1 cellular context compared by ENCODE assay signal in the genomic region with DNA sequence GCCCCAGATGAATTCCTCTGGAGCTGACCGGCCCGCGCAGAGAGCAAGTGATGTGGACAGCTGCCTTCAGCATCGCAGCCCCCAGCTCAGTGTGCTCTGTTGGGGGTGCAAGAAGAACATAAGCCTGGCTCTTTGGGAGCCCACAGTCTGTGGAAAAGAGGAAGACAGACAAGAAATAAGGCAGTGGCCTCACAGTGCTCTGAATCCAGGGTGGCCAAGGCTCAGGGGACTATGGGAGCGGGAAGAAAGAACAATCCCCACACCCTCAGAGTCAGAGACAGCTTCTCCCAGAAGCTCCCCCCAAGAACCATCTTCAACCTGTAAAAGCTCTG.
TF ChIP-seq lines count a peak whose summit lies in the region.

No MANE protein-coding gene starts in this region.

TF ChIP-seq in HepG2, 621 proteins besides CTCF, POLR2A, EP300 and RAD21 (continues in another document):
- TF ChIP-seq ARHGAP35 (CRISPR knock-in tag; IDR thresholded peaks at IDR 0.05; ENCODE audit: borderline replicate concordance) = no peak
- 0 out of 2 replicates have a peak, but pooled peaks have one; percentile 1 for TF ChIP-seq BCL6 (CRISPR knock-in tag; IDR thresholded peaks at IDR 0.05)
- peak; percentile 1 for TF ChIP-seq ASH2L (IDR thresholded peaks at IDR 0.05; ENCODE audit: insufficient read length, low read depth, low read length)
- TF ChIP-seq, protein P1, sequence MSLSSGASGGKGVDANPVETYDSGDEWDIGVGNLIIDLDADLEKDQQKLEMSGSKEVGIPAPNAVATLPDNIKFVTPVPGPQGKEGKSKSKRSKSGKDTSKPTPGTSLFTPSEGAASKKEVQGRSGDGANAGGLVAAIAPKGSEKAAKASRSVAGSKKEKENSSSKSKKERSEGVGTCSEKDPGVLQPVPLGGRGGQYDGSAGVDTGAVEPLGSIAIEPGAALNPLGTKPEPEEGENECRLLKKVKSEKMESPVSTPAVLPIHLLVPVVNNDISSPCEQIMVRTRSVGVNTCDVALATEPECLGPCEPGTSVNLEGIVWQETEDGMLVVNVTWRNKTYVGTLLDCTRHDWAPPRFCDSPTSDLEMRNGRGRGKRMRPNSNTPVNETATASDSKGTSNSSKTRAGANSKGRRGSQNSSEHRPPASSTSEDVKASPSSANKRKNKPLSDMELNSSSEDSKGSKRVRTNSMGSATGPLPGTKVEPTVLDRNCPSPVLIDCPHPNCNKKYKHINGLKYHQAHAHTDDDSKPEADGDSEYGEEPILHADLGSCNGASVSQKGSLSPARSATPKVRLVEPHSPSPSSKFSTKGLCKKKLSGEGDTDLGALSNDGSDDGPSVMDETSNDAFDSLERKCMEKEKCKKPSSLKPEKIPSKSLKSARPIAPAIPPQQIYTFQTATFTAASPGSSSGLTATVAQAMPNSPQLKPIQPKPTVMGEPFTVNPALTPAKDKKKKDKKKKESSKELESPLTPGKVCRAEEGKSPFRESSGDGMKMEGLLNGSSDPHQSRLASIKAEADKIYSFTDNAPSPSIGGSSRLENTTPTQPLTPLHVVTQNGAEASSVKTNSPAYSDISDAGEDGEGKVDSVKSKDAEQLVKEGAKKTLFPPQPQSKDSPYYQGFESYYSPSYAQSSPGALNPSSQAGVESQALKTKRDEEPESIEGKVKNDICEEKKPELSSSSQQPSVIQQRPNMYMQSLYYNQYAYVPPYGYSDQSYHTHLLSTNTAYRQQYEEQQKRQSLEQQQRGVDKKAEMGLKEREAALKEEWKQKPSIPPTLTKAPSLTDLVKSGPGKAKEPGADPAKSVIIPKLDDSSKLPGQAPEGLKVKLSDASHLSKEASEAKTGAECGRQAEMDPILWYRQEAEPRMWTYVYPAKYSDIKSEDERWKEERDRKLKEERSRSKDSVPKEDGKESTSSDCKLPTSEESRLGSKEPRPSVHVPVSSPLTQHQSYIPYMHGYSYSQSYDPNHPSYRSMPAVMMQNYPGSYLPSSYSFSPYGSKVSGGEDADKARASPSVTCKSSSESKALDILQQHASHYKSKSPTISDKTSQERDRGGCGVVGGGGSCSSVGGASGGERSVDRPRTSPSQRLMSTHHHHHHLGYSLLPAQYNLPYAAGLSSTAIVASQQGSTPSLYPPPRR (CRISPR knock-in tag; IDR thresholded peaks at IDR 0.05; ENCODE audit: borderline replicate concordance) = peak; percentile 17; the same call in 1 of the 2 replicates
- TF ChIP-seq ZNF790 (CRISPR knock-in tag; IDR thresholded peaks at IDR 0.05; ENCODE audit: borderline replicate concordance) = peak; percentile 45
- 0 out of 2 replicates have a peak, but pooled peaks have one; percentile 75 for TF ChIP-seq REL (CRISPR knock-in tag; conservative IDR thresholded peaks at IDR 0.05)
- 0 out of 2 replicates have a peak, but pooled peaks have one; percentile 3 for TF ChIP-seq ZNF772 (CRISPR knock-in tag; IDR thresholded peaks at IDR 0.05)
- TF ChIP-seq MIER2 (CRISPR knock-in tag; IDR thresholded peaks at IDR 0.05) = peak; percentile 13; the same call in 1 of the 2 replicates
- no peak for TF ChIP-seq ZNF160 (CRISPR knock-in tag; IDR thresholded peaks at IDR 0.05)
- 0 out of 2 replicates have a peak, but pooled peaks have one; percentile 13 for TF ChIP-seq ZNF20 (CRISPR knock-in tag; IDR thresholded peaks at IDR 0.05)
- TF ChIP-seq, protein P2, sequence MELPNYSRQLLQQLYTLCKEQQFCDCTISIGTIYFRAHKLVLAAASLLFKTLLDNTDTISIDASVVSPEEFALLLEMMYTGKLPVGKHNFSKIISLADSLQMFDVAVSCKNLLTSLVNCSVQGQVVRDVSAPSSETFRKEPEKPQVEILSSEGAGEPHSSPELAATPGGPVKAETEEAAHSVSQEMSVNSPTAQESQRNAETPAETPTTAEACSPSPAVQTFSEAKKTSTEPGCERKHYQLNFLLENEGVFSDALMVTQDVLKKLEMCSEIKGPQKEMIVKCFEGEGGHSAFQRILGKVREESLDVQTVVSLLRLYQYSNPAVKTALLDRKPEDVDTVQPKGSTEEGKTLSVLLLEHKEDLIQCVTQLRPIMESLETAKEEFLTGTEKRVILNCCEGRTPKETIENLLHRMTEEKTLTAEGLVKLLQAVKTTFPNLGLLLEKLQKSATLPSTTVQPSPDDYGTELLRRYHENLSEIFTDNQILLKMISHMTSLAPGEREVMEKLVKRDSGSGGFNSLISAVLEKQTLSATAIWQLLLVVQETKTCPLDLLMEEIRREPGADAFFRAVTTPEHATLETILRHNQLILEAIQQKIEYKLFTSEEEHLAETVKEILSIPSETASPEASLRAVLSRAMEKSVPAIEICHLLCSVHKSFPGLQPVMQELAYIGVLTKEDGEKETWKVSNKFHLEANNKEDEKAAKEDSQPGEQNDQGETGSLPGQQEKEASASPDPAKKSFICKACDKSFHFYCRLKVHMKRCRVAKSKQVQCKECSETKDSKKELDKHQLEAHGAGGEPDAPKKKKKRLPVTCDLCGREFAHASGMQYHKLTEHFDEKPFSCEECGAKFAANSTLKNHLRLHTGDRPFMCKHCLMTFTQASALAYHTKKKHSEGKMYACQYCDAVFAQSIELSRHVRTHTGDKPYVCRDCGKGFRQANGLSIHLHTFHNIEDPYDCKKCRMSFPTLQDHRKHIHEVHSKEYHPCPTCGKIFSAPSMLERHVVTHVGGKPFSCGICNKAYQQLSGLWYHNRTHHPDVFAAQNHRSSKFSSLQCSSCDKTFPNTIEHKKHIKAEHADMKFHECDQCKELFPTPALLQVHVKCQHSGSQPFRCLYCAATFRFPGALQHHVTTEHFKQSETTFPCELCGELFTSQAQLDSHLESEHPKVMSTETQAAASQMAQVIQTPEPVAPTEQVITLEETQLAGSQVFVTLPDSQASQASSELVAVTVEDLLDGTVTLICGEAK (IDR thresholded peaks at IDR 0.05) = no peak
- TF ChIP-seq, protein P2 (CRISPR knock-in tag; IDR thresholded peaks at IDR 0.05) = no peak
- TF ChIP-seq TOPORS (CRISPR knock-in tag; IDR thresholded peaks at IDR 0.05) = no peak
- TF ChIP-seq, protein P3, sequence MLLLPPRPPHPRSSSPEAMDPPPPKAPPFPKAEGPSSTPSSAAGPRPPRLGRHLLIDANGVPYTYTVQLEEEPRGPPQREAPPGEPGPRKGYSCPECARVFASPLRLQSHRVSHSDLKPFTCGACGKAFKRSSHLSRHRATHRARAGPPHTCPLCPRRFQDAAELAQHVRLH (CRISPR knock-in tag; IDR thresholded peaks at IDR 0.05; ENCODE audit: borderline replicate concordance, low read depth) = peak; percentile 10; the same call in 1 of the 2 replicates
- TF ChIP-seq, protein P4, sequence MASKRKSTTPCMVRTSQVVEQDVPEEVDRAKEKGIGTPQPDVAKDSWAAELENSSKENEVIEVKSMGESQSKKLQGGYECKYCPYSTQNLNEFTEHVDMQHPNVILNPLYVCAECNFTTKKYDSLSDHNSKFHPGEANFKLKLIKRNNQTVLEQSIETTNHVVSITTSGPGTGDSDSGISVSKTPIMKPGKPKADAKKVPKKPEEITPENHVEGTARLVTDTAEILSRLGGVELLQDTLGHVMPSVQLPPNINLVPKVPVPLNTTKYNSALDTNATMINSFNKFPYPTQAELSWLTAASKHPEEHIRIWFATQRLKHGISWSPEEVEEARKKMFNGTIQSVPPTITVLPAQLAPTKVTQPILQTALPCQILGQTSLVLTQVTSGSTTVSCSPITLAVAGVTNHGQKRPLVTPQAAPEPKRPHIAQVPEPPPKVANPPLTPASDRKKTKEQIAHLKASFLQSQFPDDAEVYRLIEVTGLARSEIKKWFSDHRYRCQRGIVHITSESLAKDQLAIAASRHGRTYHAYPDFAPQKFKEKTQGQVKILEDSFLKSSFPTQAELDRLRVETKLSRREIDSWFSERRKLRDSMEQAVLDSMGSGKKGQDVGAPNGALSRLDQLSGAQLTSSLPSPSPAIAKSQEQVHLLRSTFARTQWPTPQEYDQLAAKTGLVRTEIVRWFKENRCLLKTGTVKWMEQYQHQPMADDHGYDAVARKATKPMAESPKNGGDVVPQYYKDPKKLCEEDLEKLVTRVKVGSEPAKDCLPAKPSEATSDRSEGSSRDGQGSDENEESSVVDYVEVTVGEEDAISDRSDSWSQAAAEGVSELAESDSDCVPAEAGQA (IDR thresholded peaks at IDR 0.05; ENCODE audit: low read depth) = no peak
- TF ChIP-seq, protein P4 (CRISPR knock-in tag; IDR thresholded peaks at IDR 0.05; ENCODE audit: borderline replicate concordance) = 0 out of 2 replicates have a peak, but pooled peaks have one; percentile 6
- TF ChIP-seq, protein P5, sequence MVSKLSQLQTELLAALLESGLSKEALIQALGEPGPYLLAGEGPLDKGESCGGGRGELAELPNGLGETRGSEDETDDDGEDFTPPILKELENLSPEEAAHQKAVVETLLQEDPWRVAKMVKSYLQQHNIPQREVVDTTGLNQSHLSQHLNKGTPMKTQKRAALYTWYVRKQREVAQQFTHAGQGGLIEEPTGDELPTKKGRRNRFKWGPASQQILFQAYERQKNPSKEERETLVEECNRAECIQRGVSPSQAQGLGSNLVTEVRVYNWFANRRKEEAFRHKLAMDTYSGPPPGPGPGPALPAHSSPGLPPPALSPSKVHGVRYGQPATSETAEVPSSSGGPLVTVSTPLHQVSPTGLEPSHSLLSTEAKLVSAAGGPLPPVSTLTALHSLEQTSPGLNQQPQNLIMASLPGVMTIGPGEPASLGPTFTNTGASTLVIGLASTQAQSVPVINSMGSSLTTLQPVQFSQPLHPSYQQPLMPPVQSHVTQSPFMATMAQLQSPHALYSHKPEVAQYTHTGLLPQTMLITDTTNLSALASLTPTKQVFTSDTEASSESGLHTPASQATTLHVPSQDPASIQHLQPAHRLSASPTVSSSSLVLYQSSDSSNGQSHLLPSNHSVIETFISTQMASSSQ (IDR thresholded peaks at IDR 0.05; ENCODE audit: low read depth) = no peak
- TF ChIP-seq, protein P5 (CRISPR knock-in tag; IDR thresholded peaks at IDR 0.05; ENCODE audit: borderline replicate concordance) = 0 out of 2 replicates have a peak, but pooled peaks have one; percentile 20
- TF ChIP-seq, protein P6, sequence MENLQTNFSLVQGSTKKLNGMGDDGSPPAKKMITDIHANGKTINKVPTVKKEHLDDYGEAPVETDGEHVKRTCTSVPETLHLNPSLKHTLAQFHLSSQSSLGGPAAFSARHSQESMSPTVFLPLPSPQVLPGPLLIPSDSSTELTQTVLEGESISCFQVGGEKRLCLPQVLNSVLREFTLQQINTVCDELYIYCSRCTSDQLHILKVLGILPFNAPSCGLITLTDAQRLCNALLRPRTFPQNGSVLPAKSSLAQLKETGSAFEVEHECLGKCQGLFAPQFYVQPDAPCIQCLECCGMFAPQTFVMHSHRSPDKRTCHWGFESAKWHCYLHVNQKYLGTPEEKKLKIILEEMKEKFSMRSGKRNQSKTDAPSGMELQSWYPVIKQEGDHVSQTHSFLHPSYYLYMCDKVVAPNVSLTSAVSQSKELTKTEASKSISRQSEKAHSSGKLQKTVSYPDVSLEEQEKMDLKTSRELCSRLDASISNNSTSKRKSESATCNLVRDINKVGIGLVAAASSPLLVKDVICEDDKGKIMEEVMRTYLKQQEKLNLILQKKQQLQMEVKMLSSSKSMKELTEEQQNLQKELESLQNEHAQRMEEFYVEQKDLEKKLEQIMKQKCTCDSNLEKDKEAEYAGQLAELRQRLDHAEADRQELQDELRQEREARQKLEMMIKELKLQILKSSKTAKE (CRISPR knock-in tag; IDR thresholded peaks at IDR 0.05; ENCODE audit: borderline replicate concordance) = no peak
